Comparison of ENCODE assay signal across 29 cellular contexts in genomic region chr7:28466885-28467284, GRCh38. TPM values are rescaled to one million over a fixed set of nuclear protein-coding genes. Genes with fewer than 3 reads are reported as not detected.
"Had no signal": no experiment of that assay in that cellular context is flagged by ENCODE, and none has a peak within 500 bp of the region (broad histone marks: within the 10 kb centered on the region; RNA-seq: fewer than 3 reads in every experiment).

No MANE protein-coding gene starts in this region.

- H3K4me3 Mint-ChIP-seq: activated CD4-positive, alpha-beta memory T cell treated with anti-CD3 and anti-CD28 coated beads for 36 hours; activated CD4-positive, alpha-beta T cell treated with anti-CD3 and anti-CD28 coated beads for 36 hours; activated CD4-positive, alpha-beta T cell treated with anti-CD3 and anti-CD28 coated beads, Interleukin-2, amount 10 ng/mL, durations not matched to agents 24 days and 14 days; activated naive CD8-positive, alpha-beta T cell; activated T-cell treated with anti-CD3 and anti-CD28 coated beads, Interleukin-2, amount 50 U/mL, for 24 hours; activated T-cell treated with anti-CD3 and anti-CD28 coated beads, Interleukin-2, amount 50 U/mL, for 72 hours; central memory CD8-positive, alpha-beta T cell; dendritic cell treated with granulocyte-macrophage colony-stimulating factor and Interleukin-4, amounts not matched to agents 40 ng/mL and 50 ng/mL, for 4 days; endodermal cell had no signal

- H3K27ac ChIP-seq: brain microvascular endothelial cell, coronary artery, foreskin keratinocyte, gastrocnemius medialis had no signal

- H3K36me3 Mint-ChIP-seq: activated CD4-positive, alpha-beta memory T cell treated with anti-CD3 and anti-CD28 coated beads for 36 hours; activated naive CD8-positive, alpha-beta T cell had no signal

- DNase-seq: activated CD4-positive, alpha-beta memory T cell treated with anti-CD3 and anti-CD28 coated beads for 36 hours; activated CD4-positive, alpha-beta T cell treated with anti-CD3 and anti-CD28 coated beads for 36 hours; activated CD4-positive, alpha-beta T cell treated with anti-CD3 and anti-CD28 coated beads, Interleukin-2, amount 10 ng/mL, durations not matched to agents 24 days and 14 days; activated CD4-positive, CD25-positive, alpha-beta regulatory T cell; activated CD4-positive, CD25-positive, alpha-beta regulatory T cell treated with anti-CD3 and anti-CD28 coated beads, Interleukin-2, amount 50 U/mL, for 72 hours; activated CD8-positive, alpha-beta memory T cell treated with anti-CD3 and anti-CD28 coated beads, Interleukin-2, amount 50 U/mL, for 48 hours; activated effector memory CD4-positive, alpha-beta T cell treated with Interleukin-2 at 50 U/mL for 16 hours; activated gamma-delta T cell treated with Interleukin-2 at 50 U/mL for 16 hours; activated naive CD4-positive, alpha-beta T cell treated with anti-CD3 and anti-CD28 coated beads, Interleukin-2, amount 50 U/mL, for 16 hours; activated naive CD4-positive, alpha-beta T cell treated with Interleukin-2 at 50 U/mL for 16 hours; activated T-cell treated with anti-CD3 and anti-CD28 coated beads for 4 hours; activated T-cell treated with anti-CD3 and anti-CD28 coated beads, Interleukin-2, amount 50 U/mL, for 24 hours; activated T-cell treated with anti-CD3 and anti-CD28 coated beads, Interleukin-2, amount 50 U/mL, for 72 hours; amniotic stem cell; anterior cingulate cortex; brain microvascular endothelial cell; dorsolateral prefrontal cortex; effector memory CD4-positive, alpha-beta T cell; endodermal cell; foreskin keratinocyte; gastrocnemius medialis; glutamatergic neuron; T-helper 1 cell; T-helper 2 cell had no signal

- H3K36me3 ChIP-seq: brain microvascular endothelial cell, gastrocnemius medialis had no signal

- H3K27ac Mint-ChIP-seq: activated CD4-positive, alpha-beta memory T cell treated with anti-CD3 and anti-CD28 coated beads for 36 hours; activated CD4-positive, alpha-beta T cell treated with anti-CD3 and anti-CD28 coated beads for 36 hours; activated CD4-positive, alpha-beta T cell treated with anti-CD3 and anti-CD28 coated beads, Interleukin-2, amount 10 ng/mL, durations not matched to agents 24 days and 14 days; activated naive CD8-positive, alpha-beta T cell; activated T-cell treated with anti-CD3 and anti-CD28 coated beads, Interleukin-2, amount 50 U/mL, for 24 hours; activated T-cell treated with anti-CD3 and anti-CD28 coated beads, Interleukin-2, amount 50 U/mL, for 72 hours; dendritic cell treated with granulocyte-macrophage colony-stimulating factor and Interleukin-4, amounts not matched to agents 40 ng/mL and 50 ng/mL, for 4 days; endodermal cell had no signal

- H3K27me3 ChIP-seq: brain microvascular endothelial cell, dorsolateral prefrontal cortex, gastrocnemius medialis had no signal

- H3K4me3 ChIP-seq: coronary artery, dorsolateral prefrontal cortex, gastrocnemius medialis had no signal

- ATAC-seq: activated CD4-positive, alpha-beta T cell treated with anti-CD3 and anti-CD28 coated beads for 36 hours; activated T-cell treated with anti-CD3 and anti-CD28 coated beads, Interleukin-2, amount 50 U/mL, for 72 hours; esophagus mucosa; foreskin keratinocyte; gastrocnemius medialis had no signal

- H3K9me3 ChIP-seq: gastrocnemius medialis had no signal

- H3K4me1 ChIP-seq: gastrocnemius medialis had no signal

- H3K4me1 Mint-ChIP-seq: activated CD4-positive, alpha-beta T cell treated with anti-CD3 and anti-CD28 coated beads for 36 hours; activated CD4-positive, alpha-beta T cell treated with anti-CD3 and anti-CD28 coated beads, Interleukin-2, amount 10 ng/mL, durations not matched to agents 24 days and 14 days; central memory CD8-positive, alpha-beta T cell had no signal

- H3K9me3 Mint-ChIP-seq: activated CD4-positive, alpha-beta memory T cell treated with anti-CD3 and anti-CD28 coated beads for 36 hours; activated CD4-positive, alpha-beta T cell treated with anti-CD3 and anti-CD28 coated beads, Interleukin-2, amount 10 ng/mL, durations not matched to agents 24 days and 14 days; activated T-cell treated with anti-CD3 and anti-CD28 coated beads, Interleukin-2, amount 50 U/mL, for 24 hours; activated T-cell treated with anti-CD3 and anti-CD28 coated beads, Interleukin-2, amount 50 U/mL, for 72 hours; central memory CD8-positive, alpha-beta T cell; dendritic cell treated with granulocyte-macrophage colony-stimulating factor and Interleukin-4, amounts not matched to agents 40 ng/mL and 50 ng/mL, for 4 days; endodermal cell had no signal

RNA-seq across cellular contexts. Expression of gene CREB5, which starts 54.6 kb away (rescaled TPM):
- total RNA-seq: activated CD4-positive, alpha-beta T cell treated with anti-CD3 and anti-CD28 coated beads, Interleukin-2, amount 10 ng/mL, durations not matched to agents 24 days and 14 days had no signal
